In the genomic region with DNA sequence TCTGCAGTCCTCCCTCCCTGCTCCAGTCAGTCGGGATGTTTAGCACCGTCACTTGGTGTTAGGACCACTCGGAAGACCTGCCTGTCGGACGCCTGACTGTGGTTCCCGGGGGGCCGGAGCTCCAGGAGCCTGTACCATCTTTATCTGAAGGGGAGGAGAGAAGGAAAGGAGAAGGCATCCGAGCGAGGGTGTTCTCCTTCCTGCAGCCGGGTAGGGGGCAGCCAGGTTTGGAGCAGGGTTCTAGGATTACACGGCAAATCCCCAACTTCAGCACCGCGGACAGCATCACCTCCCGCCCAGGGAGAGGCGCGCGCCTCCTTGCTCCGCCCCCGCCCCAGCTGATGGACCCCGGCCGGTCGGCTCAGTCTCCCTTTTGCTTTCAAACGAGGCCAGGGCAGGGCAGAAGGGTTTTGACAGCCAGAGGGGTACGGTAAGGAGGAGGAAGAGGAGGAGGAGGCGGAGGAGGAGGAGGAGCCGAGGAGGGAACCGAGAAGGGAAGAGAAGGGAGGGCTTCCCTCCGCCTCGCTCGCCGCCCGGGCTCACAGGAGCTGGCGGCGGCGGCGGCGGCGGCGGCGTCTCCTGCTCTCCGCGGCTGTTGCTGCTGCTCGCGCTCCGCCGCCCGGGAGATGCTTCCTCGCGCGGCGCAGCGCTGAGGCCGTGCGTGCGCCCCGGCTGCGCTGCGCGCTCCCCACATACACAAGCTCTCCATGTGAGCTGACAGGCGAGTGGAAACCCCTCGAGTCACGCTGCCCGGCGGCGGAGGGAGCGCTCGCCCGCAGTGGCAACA, we compare ENCODE assay signal across 8 cellular contexts. TPM values are rescaled to one million over a fixed set of nuclear protein-coding genes. Genes with fewer than 3 reads are reported as not detected.
A peak's percentile ranks its signal among the peaks of the same experiment; 100 is the strongest.
DNase-seq lines count a peak whose midpoint lies in the region; ATAC-seq lines count a peak whose summit lies in the region.

No MANE protein-coding gene starts in this region.

- no peaks in the 10 kb centered on the region for H3K4me1 Mint-ChIP-seq in immature natural killer cell

- H3K27ac Mint-ChIP-seq in immature natural killer cell, result no peak overlapping the region

- peak overlapping the region in 3 of 5 donors; percentile 13 to 27 (median 18) for H3K4me3 Mint-ChIP-seq in immature natural killer cell

- H3K27me3 Mint-ChIP-seq in immature natural killer cell (ENCODE audit: low read depth in 3 of 3), result peaks cover 0 to 6% (median 0%) of the 10 kb centered on the region in 3 donors

- H3K27ac ChIP-seq in skin epidermis, result no peak overlapping the region

- peak; percentile 9 for DNase-seq in DMS 273 treated with DMSO at 0.1 percent for 48 hours (lab: John Stamatoyannopoulos, UW)
- peak; percentile 39 for DNase-seq in RPMI7951 (ENCODE audit: low read depth)
- DNase-seq in cerebellar cortex (ENCODE audit: low spot score), result peak; percentile 61
- DNase-seq in immature natural killer cell, result no peak

- peak overlapping the region; percentile 2 to 29 (median 25) for H3K4me3 ChIP-seq in skin epidermis

- peak; percentile 73 for ATAC-seq in HG03354 (IDR thresholded peaks at IDR 0.05; ENCODE audit: poor library complexity, severe bottlenecking, unreplicated experiment)
- ATAC-seq in GM21529 (IDR thresholded peaks at IDR 0.05; ENCODE audit: unreplicated experiment), result no peak
- no peak for ATAC-seq in HG03175 (IDR thresholded peaks at IDR 0.05; ENCODE audit: unreplicated experiment)

- peaks cover 0 to 38% (median 10%) of the 10 kb centered on the region in 6 donors for H3K9me3 Mint-ChIP-seq in immature natural killer cell

- no peaks in the 10 kb centered on the region for H3K36me3 Mint-ChIP-seq in immature natural killer cell

RNA-seq across cellular contexts. Expression of gene CNTNAP2, which starts 0.7 kb away (rescaled TPM):
- total RNA-seq in RPMI7951 (2014; rRNA removed; shearing (Covaris generic)), result not detected in 2 replicates
- 1 to 10 TPM in 1 of 3 donors, under 1 TPM in 1, not detected in 1; 0.94 to 1.1 TPM for polyA plus RNA-seq in immature natural killer cell

Comparison
In these comparisons a context has a peak if more than half of its experiments do, and no peak if none do; other contexts are left out.
1. DNase-seq: peak in DMS 273 treated with DMSO at 0.1 percent for 48 hours (single experiment), RPMI7951 (single experiment) and cerebellar cortex (single experiment); none in immature natural killer cell (0 of 3).